In genomic region chr2:17615152-17615551, GRCh38 we compare ENCODE assay signal across 26 cellular contexts.
DNase-seq lines count a peak whose midpoint lies in the region; ATAC-seq, FAIRE-seq and TF ChIP-seq lines count a peak whose summit lies in the region.
"Had no signal": no experiment of that assay in that cellular context is flagged by ENCODE, and none has a peak within 500 bp of the region (broad histone marks: within the 10 kb centered on the region; RNA-seq: fewer than 3 reads in every experiment).

No MANE protein-coding gene starts in this region.

- TF ChIP-seq CTCF in HepG2 (CRISPR knock-in tag; IDR thresholded peaks at IDR 0.05): no peak
- no peak for TF ChIP-seq CTCF in right lobe of liver (IDR thresholded peaks at IDR 0.05)
- TF ChIP-seq CTCF in astrocyte (IDR thresholded peaks at IDR 0.05; ENCODE audit: insufficient read depth, low read depth, low read length): no peak
- no peak for TF ChIP-seq CTCF in fibroblast of lung (conservative IDR thresholded peaks at IDR 0.05 in 1 of 2, IDR thresholded peaks at IDR 0.05 in 1 of 2; ENCODE audit: low read depth in 1 of 2, low read length in 2 of 2)

- H3K4me3 Mint-ChIP-seq in astrocyte (ENCODE audit: unreplicated experiment): no peak overlapping the region
- H3K4me3 Mint-ChIP-seq: B cell, CD14-positive monocyte had no signal

- in situ Hi-C loops in HepG2 (cut with HindIII; ENCODE audit: extremely low pct_ligation_motif_present, low pct_unique_long_range_greater_than_20kb): no loop called here

- intact Hi-C loops in HepG2 (cut with micrococcal nuclease; ENCODE audit: unreplicated experiment): no loop called here
- intact Hi-C loops in right lobe of liver (cut with DNase I): no loop called here

- no TSS peak for BruUV-seq in HepG2 (replicated peaks; lab: Mats Ljungman, UMichigan)

- no peak overlapping the region for H2AFZ ChIP-seq in HepG2 (ENCODE audit: low read length)
- no peak overlapping the region for H2AFZ ChIP-seq in astrocyte (ENCODE audit: low read depth, low read length)
- H2AFZ ChIP-seq in fibroblast of lung (ENCODE audit: low read length): peak overlapping the region; percentile 72

- H3K4me1 ChIP-seq in HepG2 (ENCODE audit: insufficient read depth, low read length): no peaks in the 10 kb centered on the region
- H3K4me1 ChIP-seq in right lobe of liver: no peaks in the 10 kb centered on the region
- H3K4me1 ChIP-seq in astrocyte (ENCODE audit: insufficient read depth, low read length): peaks cover 21% of the 10 kb centered on the region
- H3K4me1 ChIP-seq in fibroblast of lung (ENCODE audit: control insufficient read depth, extremely low read depth, insufficient read depth, low read length): peaks cover 4% of the 10 kb centered on the region
- H3K4me1 ChIP-seq: HAP-1 had no signal

- H3K27me3 ChIP-seq in HepG2 (ENCODE audit: control insufficient read depth in 1 of 2, insufficient read depth in 2 of 2, low read length in 2 of 2): no peaks in the 10 kb centered on the region
- H3K27me3 ChIP-seq in right lobe of liver: no peaks in the 10 kb centered on the region
- no peaks in the 10 kb centered on the region for H3K27me3 ChIP-seq in astrocyte (ENCODE audit: insufficient read depth, low read length)
- H3K27me3 ChIP-seq in fibroblast of lung (ENCODE audit: control insufficient read depth, insufficient read depth, low read length): no peaks in the 10 kb centered on the region
- H3K27me3 ChIP-seq in H7 (ENCODE audit: control insufficient read depth, insufficient read depth, low read length): no peaks in the 10 kb centered on the region
- H3K27me3 ChIP-seq: MG63 had no signal

- no peak overlapping the region for H3K9ac ChIP-seq in HepG2 (ENCODE audit: insufficient read depth, low read depth, low read length)
- H3K9ac ChIP-seq in astrocyte (ENCODE audit: low read length): peak overlapping the region; percentile 7
- H3K9ac ChIP-seq in fibroblast of lung (ENCODE audit: insufficient read depth, low read length): no peak overlapping the region

- H3K4me3 ChIP-seq in HepG2 (replicated peaks in 1 of 3; ENCODE audit: insufficient read depth in 1 of 3, low read depth in 2 of 3, low read length in 3 of 3) (no peak overlapping the region), right lobe of liver (no peak overlapping the region), astrocyte (ENCODE audit: insufficient read depth, low read depth, low read length) (no peak overlapping the region), fibroblast of lung (replicated peaks in 1 of 4; ENCODE audit: control extremely low read depth in 1 of 4, insufficient read depth in 1 of 4, low read depth in 3 of 4, low read length in 4 of 4) (no peak overlapping the region), H7 (ENCODE audit: insufficient read depth, low read depth, low read length) (no peak overlapping the region)
- H3K4me3 ChIP-seq: HAP-1, MG63 had no signal

- POLR2A ChIA-PET in HepG2 (lab: Yijun Ruan, JAX): no interaction called here

- H3K9me3 ChIP-seq in HepG2 (ENCODE audit: low read length) (no peaks in the 10 kb centered on the region), right lobe of liver (no peaks in the 10 kb centered on the region), astrocyte (ENCODE audit: insufficient read depth, low read depth, low read length) (no peaks in the 10 kb centered on the region), fibroblast of lung (ENCODE audit: control insufficient read depth, insufficient read depth, low read depth, low read length) (no peaks in the 10 kb centered on the region)
- H3K9me3 ChIP-seq: HAP-1, MG63 had no signal

- TF ChIP-seq POLR2A in HepG2 (IDR thresholded peaks at IDR 0.05; ENCODE audit: insufficient read depth in 1 of 2, low read depth in 2 of 2, low read length in 2 of 2) (no peak), right lobe of liver (IDR thresholded peaks at IDR 0.05) (no peak)

- peaks cover 6% of the 10 kb centered on the region for H3K4me1 Mint-ChIP-seq in astrocyte (ENCODE audit: low read depth, unreplicated experiment)
- H3K4me1 Mint-ChIP-seq: B cell, CD14-positive monocyte had no signal

- H4K20me1 ChIP-seq in HepG2 (ENCODE audit: insufficient read depth, low read length) (no peaks in the 10 kb centered on the region), astrocyte (ENCODE audit: insufficient read depth, low read length) (no peaks in the 10 kb centered on the region), fibroblast of lung (ENCODE audit: control insufficient read depth, extremely low read depth, insufficient read depth, low read length) (no peaks in the 10 kb centered on the region)

- H3K4me2 ChIP-seq in HepG2 (ENCODE audit: low read depth, low read length): no peak overlapping the region
- H3K4me2 ChIP-seq in astrocyte (ENCODE audit: low read length): peak overlapping the region; percentile 49
- no peak overlapping the region for H3K4me2 ChIP-seq in fibroblast of lung (ENCODE audit: extremely low read depth, insufficient read depth, low read length)

- peaks cover 4% of the 10 kb centered on the region for H3K27me3 Mint-ChIP-seq in astrocyte (ENCODE audit: low read depth, unreplicated experiment)

- H3K79me2 ChIP-seq in HepG2 (ENCODE audit: insufficient read depth, low read length) (no peaks in the 10 kb centered on the region), astrocyte (ENCODE audit: insufficient read depth, low read length) (no peaks in the 10 kb centered on the region), fibroblast of lung (ENCODE audit: control insufficient read depth, insufficient read depth, low read length) (no peaks in the 10 kb centered on the region)

- no peak overlapping the region for H3K27ac Mint-ChIP-seq in astrocyte (ENCODE audit: unreplicated experiment)
- H3K27ac Mint-ChIP-seq: B cell, CD14-positive monocyte had no signal

- TF ChIP-seq EP300 in HepG2 (IDR thresholded peaks at IDR 0.05; ENCODE audit: low read depth in 2 of 2, low read length in 2 of 2): no peak
- no peak for TF ChIP-seq EP300 in HepG2 (CRISPR knock-in tag; IDR thresholded peaks at IDR 0.05; ENCODE audit: borderline replicate concordance)

- DNase-seq in HepG2 (ENCODE audit: low spot score) (no peak), right lobe of liver (no peak), astrocyte (ENCODE audit: low read depth) (no peak), fibroblast of lung (ENCODE audit: low read depth in 2 of 2) (no peak), H7 (no peak), kidney glomerular epithelial cell (lab: John Stamatoyannopoulos, UW) (no peak)
- no peak for DNase-seq in activated naive CD4-positive, alpha-beta T cell (lab: John Stamatoyannopoulos, UW)
- DNase-seq: 8988T, DMS53, GDM1, Kasumi-1, NCI-H1417, NCI-H1694 treated with DMSO at 0.1 percent for 48 hours, NCI-H2081 treated with DMSO at 0.1 percent for 48 hours, NCI-H2171 treated with DMSO at 0.1 percent for 48 hours, NCI-H524 treated with DMSO at 0.1 percent for 48 hours, NCI-H82, RPMI8226, SHP77 treated with DMSO at 0.1 percent for 48 hours had no signal

- ATAC-seq in HepG2: no peak
- no peak for ATAC-seq in right lobe of liver
- no peak for ATAC-seq in HG03095 (IDR thresholded peaks at IDR 0.05; ENCODE audit: unreplicated experiment)

- H3K27ac ChIP-seq in HepG2 (ENCODE audit: extremely low read length, insufficient read depth, low read length) (no peak overlapping the region), right lobe of liver (no peak overlapping the region), astrocyte (ENCODE audit: low read depth, low read length) (peak overlapping the region; percentile 1), fibroblast of lung (ENCODE audit: insufficient read depth, low read length) (peak overlapping the region; percentile 41)

- H3K36me3 ChIP-seq in HepG2 (replicated peaks in 1 of 2; ENCODE audit: control insufficient read depth in 1 of 2, insufficient read depth in 2 of 2, low read length in 2 of 2): peaks cover 19 to 41% of the 10 kb centered on the region in 2 experiments; a peak in 4 of 5 replicates
- H3K36me3 ChIP-seq in right lobe of liver: no peaks in the 10 kb centered on the region
- no peaks in the 10 kb centered on the region for H3K36me3 ChIP-seq in astrocyte (ENCODE audit: insufficient read depth, low read length)
- no peaks in the 10 kb centered on the region for H3K36me3 ChIP-seq in fibroblast of lung (ENCODE audit: control insufficient read depth, insufficient read depth, low read length)
- no peaks in the 10 kb centered on the region; the same call in 1 of the 2 replicates for H3K36me3 ChIP-seq in H7 (replicated peaks; ENCODE audit: control insufficient read depth, insufficient read depth, low read length)
- H3K36me3 ChIP-seq: HAP-1, MG63 had no signal

- FAIRE-seq in HepG2 (lab: Jason Lieb, UNC) (no peak), astrocyte (lab: Jason Lieb, UNC) (no peak)
- FAIRE-seq: GM18507, GM19239 had no signal

- TF ChIP-seq RAD21 in HepG2 (CRISPR knock-in tag; IDR thresholded peaks at IDR 0.05): no peak

- WGBS in HepG2 (ENCODE audit: low lambda C conversion rate): 98% methylated on average over 1 of the region's 1 CpG
- WGBS in right lobe of liver (ENCODE audit: insufficient coverage, low coverage, low lambda C conversion rate, missing lambda C conversion rate): 90% methylated on average over 1 of the region's 1 CpG

- no peaks in the 10 kb centered on the region for H3K36me3 Mint-ChIP-seq in astrocyte (ENCODE audit: low read depth, unreplicated experiment)
- H3K36me3 Mint-ChIP-seq: CD14-positive monocyte had no signal

- CTCF ChIA-PET in HepG2 (lab: Yijun Ruan, JAX; ENCODE audit: low intra/inter-chr PET ratio, low total read pairs): no interaction called here

- H3K9me3 Mint-ChIP-seq in astrocyte (ENCODE audit: unreplicated experiment): no peaks in the 10 kb centered on the region

TF ChIP-seq in HepG2, 621 proteins besides CTCF, POLR2A, EP300 and RAD21 (continues in another document):
- TF ChIP-seq THAP9 (CRISPR knock-in tag; IDR thresholded peaks at IDR 0.05; ENCODE audit: borderline replicate concordance) (no peak), MAFK (conservative IDR thresholded peaks at IDR 0.05 in 1 of 2, IDR thresholded peaks at IDR 0.05 in 1 of 2; ENCODE audit: low read length in 2 of 2) (peak; percentile 89 to 97)

Comparison
In these comparisons a context has a peak if more than half of its experiments do, and no peak if none do; other contexts are left out.
1. H3K27ac ChIP-seq: peak in astrocyte (single experiment) and fibroblast of lung (single experiment); none in HepG2 (single experiment) and right lobe of liver (0 of 3).